In genomic region chrX:20263474-20263873, GRCh38 we compare ENCODE assay signal across 9 cellular contexts. TPM values are rescaled to one million over a fixed set of nuclear protein-coding genes. Genes with fewer than 3 reads are reported as not detected.
A peak's percentile ranks its signal among the peaks of the same experiment; 100 is the strongest.
DNase-seq lines count a peak whose midpoint lies in the region; ATAC-seq and TF ChIP-seq lines count a peak whose summit lies in the region.
"Had no signal": no experiment of that assay in that cellular context is flagged by ENCODE, and none has a peak within 500 bp of the region (broad histone marks: within the 10 kb centered on the region; RNA-seq: fewer than 3 reads in every experiment).

No MANE protein-coding gene starts in this region.

- no peak overlapping the region for H2AK5ac ChIP-seq in trophoblast cell (ENCODE audit: low read length)

- H2BK5ac ChIP-seq in trophoblast cell (ENCODE audit: low read depth, low read length, poor library complexity) = no peak overlapping the region

- DNase-seq in activated naive CD4-positive, alpha-beta T cell treated with anti-CD3 and anti-CD28 coated beads for 36 hours = no peak
- no peak for DNase-seq in activated naive CD4-positive, alpha-beta T cell treated with anti-CD3 and anti-CD28 coated beads, Interleukin-2, amount 50 U/mL, for 16 hours
- DNase-seq in Peyer's patch (no peak), erythroblast (lab: John Stamatoyannopoulos, UW) (peak; percentile 6 to 9), endothelial cell (ENCODE audit: low spot score) (no peak), trophoblast cell (no peak)
- DNase-seq: ovary had no signal

- H3K36me3 ChIP-seq in Peyer's patch = no peaks in the 10 kb centered on the region
- no peaks in the 10 kb centered on the region for H3K36me3 ChIP-seq in subcutaneous abdominal adipose tissue (ENCODE audit: control insufficient read depth in 5 of 5, insufficient read depth in 5 of 5, low read length in 5 of 5)
- peaks cover 0 to 2% of the 10 kb centered on the region in 2 experiments for H3K36me3 ChIP-seq in trophoblast cell (ENCODE audit: control insufficient read depth in 1 of 2, insufficient read depth in 2 of 2, low read length in 2 of 2)
- H3K36me3 ChIP-seq: ovary had no signal

- H2BK120ac ChIP-seq in trophoblast cell (ENCODE audit: insufficient read depth, low read length, poor library complexity) = no peak overlapping the region

- no peak overlapping the region for H2BK12ac ChIP-seq in trophoblast cell (ENCODE audit: low read length)

- no peaks in the 10 kb centered on the region for H3K36me3 Mint-ChIP-seq in activated naive CD4-positive, alpha-beta T cell treated with anti-CD3 and anti-CD28 coated beads for 36 hours (ENCODE audit: low read depth)
- H3K36me3 Mint-ChIP-seq in endothelial cell (ENCODE audit: low read depth, unreplicated experiment) = no peaks in the 10 kb centered on the region

- no peak overlapping the region for H4K8ac ChIP-seq in trophoblast cell (ENCODE audit: low read depth, low read length)

- H3K4me3 ChIP-seq in Peyer's patch (no peak overlapping the region), subcutaneous abdominal adipose tissue (ENCODE audit: low read depth in 1 of 5, low read length in 5 of 5) (no peak overlapping the region), trophoblast cell (ENCODE audit: low read depth, low read length) (no peak overlapping the region)
- H3K4me3 ChIP-seq: ovary had no signal

- TF ChIP-seq CTCF in Peyer's patch (IDR thresholded peaks at IDR 0.05) (no peak), endothelial cell (IDR thresholded peaks at IDR 0.05; ENCODE audit: unreplicated experiment) (no peak)

- H3K27ac ChIP-seq in Peyer's patch (peak overlapping the region in 3 of 4 donors; percentile 22 to 91 (median 36)), subcutaneous abdominal adipose tissue (ENCODE audit: low read depth, low read length) (peak overlapping the region; percentile 27), trophoblast cell (ENCODE audit: low read depth, low read length) (no peak overlapping the region)
- H3K27ac ChIP-seq: ovary had no signal

- H3K9me3 Mint-ChIP-seq in activated naive CD4-positive, alpha-beta T cell treated with anti-CD3 and anti-CD28 coated beads for 36 hours = no peaks in the 10 kb centered on the region
- H3K9me3 Mint-ChIP-seq in endothelial cell (ENCODE audit: unreplicated experiment) = no peaks in the 10 kb centered on the region

- H3K18ac ChIP-seq in trophoblast cell (ENCODE audit: low read length) = no peak overlapping the region

- WGBS in trophoblast cell (ENCODE audit: extremely low coverage, insufficient coverage, insufficient read length) = no CpG with 5 or more reads among the region's 2 CpGs

- H3K79me2 ChIP-seq in trophoblast cell (ENCODE audit: control insufficient read depth, insufficient read depth, low read length, poor library complexity) = peaks cover 6% of the 10 kb centered on the region

- no peak overlapping the region for H4K12ac ChIP-seq in trophoblast cell (ENCODE audit: low read depth, low read length)

- no peak overlapping the region for H4K91ac ChIP-seq in trophoblast cell (ENCODE audit: low read depth, low read length)

- H3K27ac Mint-ChIP-seq in activated naive CD4-positive, alpha-beta T cell treated with anti-CD3 and anti-CD28 coated beads for 36 hours = peak overlapping the region; percentile 81
- H3K27ac Mint-ChIP-seq in endothelial cell (ENCODE audit: unreplicated experiment) = no peak overlapping the region

- no peak overlapping the region for H3K14ac ChIP-seq in trophoblast cell (ENCODE audit: low read length)

- no peak for ATAC-seq in GM21381 (IDR thresholded peaks at IDR 0.05; ENCODE audit: unreplicated experiment)

- H3K4me3 Mint-ChIP-seq in activated naive CD4-positive, alpha-beta T cell treated with anti-CD3 and anti-CD28 coated beads for 36 hours = peak overlapping the region; percentile 27
- H3K4me3 Mint-ChIP-seq in endothelial cell (ENCODE audit: unreplicated experiment) = no peak overlapping the region

- H3K79me1 ChIP-seq in trophoblast cell (ENCODE audit: low read length) = peaks cover 12% of the 10 kb centered on the region

- CTCF ChIA-PET in activated naive CD4-positive, alpha-beta T cell treated with anti-CD3 and anti-CD28 coated beads for 36 hours (lab: Charles Lee) = interaction anchor here (0.5 kb wide), 1 partner anchor 91 kb away, joined by 4 read pairs; no protein-coding TSS in a partner anchor

- no peak overlapping the region for H3K4me2 ChIP-seq in trophoblast cell (ENCODE audit: low read length)

- peaks cover 0 to 4% (median 0%) of the 10 kb centered on the region in 4 donors for H3K4me1 ChIP-seq in Peyer's patch
- peaks cover 0 to 9% (median 3%) of the 10 kb centered on the region in 5 donors for H3K4me1 ChIP-seq in subcutaneous abdominal adipose tissue (ENCODE audit: control insufficient read depth in 5 of 5, insufficient read depth in 5 of 5, low read length in 5 of 5)
- H3K4me1 ChIP-seq in trophoblast cell (ENCODE audit: control insufficient read depth in 1 of 2, insufficient read depth in 2 of 2, low read length in 2 of 2) = peaks cover 0 to under 1% of the 10 kb centered on the region in 2 experiments

- H3K4ac ChIP-seq in trophoblast cell (ENCODE audit: low read depth, low read length) = no peak overlapping the region

- H3K23ac ChIP-seq in trophoblast cell (ENCODE audit: low read length) = no peak overlapping the region

- H3K27me3 Mint-ChIP-seq in activated naive CD4-positive, alpha-beta T cell treated with anti-CD3 and anti-CD28 coated beads for 36 hours (ENCODE audit: low read depth) = no peaks in the 10 kb centered on the region
- peaks cover 8% of the 10 kb centered on the region for H3K27me3 Mint-ChIP-seq in endothelial cell (ENCODE audit: unreplicated experiment)

- H3K9me3 ChIP-seq in Peyer's patch (peaks cover 0 to 3% (median 0%) of the 10 kb centered on the region in 4 donors), subcutaneous abdominal adipose tissue (ENCODE audit: control insufficient read depth in 5 of 5, low read length in 5 of 5) (no peaks in the 10 kb centered on the region), trophoblast cell (ENCODE audit: insufficient read depth, low read depth, low read length) (no peaks in the 10 kb centered on the region)
- H3K9me3 ChIP-seq: ovary had no signal

- peaks cover 43% of the 10 kb centered on the region for H3K4me1 Mint-ChIP-seq in activated naive CD4-positive, alpha-beta T cell treated with anti-CD3 and anti-CD28 coated beads for 36 hours (ENCODE audit: low read depth)
- peaks cover 11% of the 10 kb centered on the region for H3K4me1 Mint-ChIP-seq in endothelial cell (ENCODE audit: unreplicated experiment)

- TF ChIP-seq POLR2A in Peyer's patch (IDR thresholded peaks at IDR 0.05) = peak in 1 of 2 donors; percentile 24
- TF ChIP-seq POLR2A in erythroblast (IDR thresholded peaks at IDR 0.05; ENCODE audit: low read length) = no peak

- H2AFZ ChIP-seq in trophoblast cell (ENCODE audit: insufficient read depth, low read length, poor library complexity) = no peak overlapping the region

- H3K27me3 ChIP-seq in Peyer's patch = no peaks in the 10 kb centered on the region
- peaks cover 0 to 12% (median 3%) of the 10 kb centered on the region in 5 donors for H3K27me3 ChIP-seq in subcutaneous abdominal adipose tissue (ENCODE audit: control insufficient read depth in 5 of 5, insufficient read depth in 4 of 5, low read length in 5 of 5)
- H3K27me3 ChIP-seq in trophoblast cell (ENCODE audit: insufficient read depth, low read length) = no peaks in the 10 kb centered on the region
- H3K27me3 ChIP-seq: ovary had no signal

- intact Hi-C loops in activated naive CD4-positive, alpha-beta T cell treated with anti-CD3 and anti-CD28 coated beads for 36 hours (cut with micrococcal nuclease) = loop anchor here (10.0 kb wide), 1 partner anchor 1111 kb away; the partner anchor contains the start of gene CNKSR2

- H3K9ac ChIP-seq in subcutaneous abdominal adipose tissue (ENCODE audit: low read length in 5 of 5) = peak overlapping the region in 2 of 5 donors; percentile 30 to 68
- no peak overlapping the region for H3K9ac ChIP-seq in trophoblast cell (ENCODE audit: low read length)

RNA-seq across cellular contexts. Expression of gene RPS6KA3, which starts 3.2 kb away (rescaled TPM):
- total RNA-seq in activated naive CD4-positive, alpha-beta T cell treated with anti-CD3 and anti-CD28 coated beads for 36 hours = 10 to 100 TPM; 27.7 to 27.9 TPM
- total RNA-seq in Peyer's patch = 10 to 100 TPM; 41.1 to 56.7 (median 50.7) TPM
- total RNA-seq in endothelial cell (ENCODE audit: unreplicated experiment) = 50.9 TPM
- 12.1 and 12.6 TPM in 2 replicates for polyA plus RNA-seq in trophoblast cell (2013)

Comparison
In these comparisons a context has a peak if more than half of its experiments do, and no peak if none do; other contexts are left out.
1. DNase-seq: peak in erythroblast (2 of 2); none in activated naive CD4-positive, alpha-beta T cell treated with anti-CD3 and anti-CD28 coated beads for 36 hours (single experiment), activated naive CD4-positive, alpha-beta T cell treated with anti-CD3 and anti-CD28 coated beads, Interleukin-2, amount 50 U/mL, for 16 hours (single experiment), Peyer's patch (0 of 3), endothelial cell (single experiment) and trophoblast cell (0 of 2).